Comparison of ENCODE assay signal across 12 cellular contexts in genomic region chr11:83971063-83971462, GRCh38.
DNase-seq lines count a peak whose midpoint lies in the region; ATAC-seq, FAIRE-seq and TF ChIP-seq lines count a peak whose summit lies in the region.
"Had no signal": no experiment of that assay in that cellular context is flagged by ENCODE, and none has a peak within 500 bp of the region (broad histone marks: within the 10 kb centered on the region; RNA-seq: fewer than 3 reads in every experiment).

No MANE protein-coding gene starts in this region.

- H3F3A ChIP-seq in neural cell (ENCODE audit: insufficient read depth, low read length, poor library complexity, severe bottlenecking), result no peaks in the 10 kb centered on the region

- no peak for TF ChIP-seq RAD21 in neural cell (conservative IDR thresholded peaks at IDR 0.05)

- no peak for TF ChIP-seq CTCF in astrocyte of the spinal cord (IDR thresholded peaks at IDR 0.05; ENCODE audit: low read depth, low read length)
- no peak for TF ChIP-seq CTCF in neural cell (IDR thresholded peaks at IDR 0.05; ENCODE audit: poor library complexity, severe bottlenecking)

- H3K4me3 ChIP-seq in astrocyte of the spinal cord (ENCODE audit: low read depth, low read length) (no peak overlapping the region), neural cell (ENCODE audit: low read length) (no peak overlapping the region)
- H3K4me3 ChIP-seq: prostate gland had no signal

- ATAC-seq in GM19043 (IDR thresholded peaks at IDR 0.05; ENCODE audit: low read depth, unreplicated experiment) (peak; percentile 34), HG03039 (IDR thresholded peaks at IDR 0.05; ENCODE audit: unreplicated experiment) (peak; percentile 37)

- H3K9ac ChIP-seq in neural cell (ENCODE audit: low read length), result no peak overlapping the region

- H2AFZ ChIP-seq in neural cell (ENCODE audit: low read depth, low read length), result no peak overlapping the region

- in situ Hi-C loops in astrocyte of the spinal cord (cut with HindIII; ENCODE audit: low sequenced_read_pairs), result no loop called here

- no peaks in the 10 kb centered on the region for H4K20me1 ChIP-seq in neural cell (ENCODE audit: insufficient read depth)

- H3K27me3 ChIP-seq in neural cell (ENCODE audit: insufficient read depth, low read depth, low read length), result no peaks in the 10 kb centered on the region

- TF ChIP-seq EP300 in neural cell (conservative IDR thresholded peaks at IDR 0.05; ENCODE audit: poor library complexity, severe bottlenecking), result no peak

- no peaks in the 10 kb centered on the region for H3K9me2 ChIP-seq in neural cell (ENCODE audit: insufficient read depth, low read length)

- H3K4me2 ChIP-seq in neural cell (ENCODE audit: low read length), result no peak overlapping the region

- no peaks in the 10 kb centered on the region for H3K79me2 ChIP-seq in neural cell (replicated peaks; ENCODE audit: insufficient read depth, low read length)

- H3K27ac ChIP-seq in neural cell (ENCODE audit: low read length), result peak overlapping the region; percentile 5
- H3K27ac ChIP-seq: prostate gland had no signal

- no peaks in the 10 kb centered on the region for H3K9me3 ChIP-seq in neural cell (ENCODE audit: low read length)
- H3K9me3 ChIP-seq: prostate gland had no signal

- peak; percentile 59 for DNase-seq in astrocyte of the spinal cord (ENCODE audit: low read depth, low spot score)
- DNase-seq in GF-D8 (lab: John Stamatoyannopoulos, UW), result no peak
- DNase-seq in NCI-H146 treated with DMSO at 0.1 percent for 48 hours (lab: John Stamatoyannopoulos, UW; ENCODE audit: unreplicated experiment), result no peak
- DNase-seq in stimulated activated CD8-positive, alpha-beta memory T cell treated with anti-CD3 and anti-CD28 coated beads, Interleukin-4, amount 100 ng/mL, for 48 hours, result no peak
- no peak for DNase-seq in GM19239 (ENCODE audit: insufficient read length, low spot score)
- DNase-seq: activated CD8-positive, alpha-beta memory T cell treated with anti-CD3 and anti-CD28 coated beads, Interleukin-2, amount 50 U/mL, for 4 hours; dermis blood vessel endothelial cell; NCI-H1694 had no signal

- no peaks in the 10 kb centered on the region for H3K36me3 ChIP-seq in neural cell (ENCODE audit: insufficient read depth, low read length)
- H3K36me3 ChIP-seq: prostate gland had no signal

- no peak for FAIRE-seq in GM19239 (lab: Jason Lieb, UNC)

TF ChIP-seq in neural cell, 6 proteins besides CTCF, POLR2A, EP300 and RAD21:
- TF ChIP-seq TAF1 (IDR thresholded peaks at IDR 0.05; ENCODE audit: low read depth) (no peak), POLR2AphosphoS5 (IDR thresholded peaks at IDR 0.05) (no peak), REST (IDR thresholded peaks at IDR 0.05; ENCODE audit: borderline replicate concordance) (no peak)
